In the genomic region with DNA sequence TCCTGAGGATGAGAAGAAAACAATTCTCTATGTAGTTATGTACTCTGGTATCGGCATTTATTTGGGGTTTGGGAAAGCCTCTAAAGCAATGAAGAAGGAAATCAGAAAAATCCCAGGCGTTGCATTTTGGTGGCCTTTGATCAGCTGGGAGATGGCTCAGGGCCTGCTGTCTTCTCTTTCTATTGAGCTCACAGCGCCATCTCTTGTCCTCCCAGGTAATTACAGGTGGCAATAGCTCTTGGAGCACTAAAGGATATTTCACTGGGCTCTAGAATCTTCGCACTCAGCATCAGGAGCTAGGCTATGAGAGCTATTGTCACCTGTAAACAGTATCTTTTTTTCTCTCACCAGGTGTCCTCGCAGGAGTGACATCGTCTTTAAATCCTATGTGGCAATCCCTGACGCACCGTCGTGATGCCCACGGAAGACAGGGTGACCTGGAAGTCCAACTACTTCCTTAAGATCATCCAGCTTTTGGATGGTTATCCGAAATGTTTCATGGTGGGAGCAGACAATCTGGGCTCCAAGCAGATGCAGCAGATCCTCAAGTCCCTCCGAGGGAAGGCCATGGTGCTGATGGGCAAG, we compare ENCODE assay signal across 8 cellular contexts.
DNase-seq lines count a peak whose midpoint lies in the region; FAIRE-seq and TF ChIP-seq lines count a peak whose summit lies in the region.

No MANE protein-coding gene starts in this region.

- no peaks in the 10 kb centered on the region for H3K4me1 ChIP-seq in SJCRH30
- peaks cover 0 to 3% (median 0%) of the 10 kb centered on the region in 4 donors for H3K4me1 ChIP-seq in liver (ENCODE audit: control insufficient read depth in 4 of 4, insufficient read depth in 4 of 4, low read length in 3 of 4)

- H3K27ac ChIP-seq in SJCRH30 (no peak overlapping the region), liver (ENCODE audit: low read depth in 1 of 2, low read length in 2 of 2) (no peak overlapping the region)

- DNase-seq in NK-92 treated with Interleukin-12 subunit alpha and Interleukin-12 subunit beta, amount 100 ng/mL, for 24 hours (lab: John Stamatoyannopoulos, UW): peak; percentile 12
- DNase-seq in NK-92 (lab: John Stamatoyannopoulos, UW; ENCODE audit: unreplicated experiment) (no peak), H54 (ENCODE audit: insufficient read length, low spot score) (peak; percentile 14), MG63 (peak; percentile 54), SJCRH30 (peak; percentile 26 to 65), dedifferentiated amniotic fluid mesenchymal stem cell (ENCODE audit: extremely low spot score) (peak; percentile 81), stromal cell of bone marrow (ENCODE audit: low read depth) (peak; percentile 72)

- TF ChIP-seq CTCF in liver (IDR thresholded peaks at IDR 0.05; ENCODE audit: low read depth, low read length, missing input control): peak; percentile 82

- H3K9ac ChIP-seq in liver (ENCODE audit: low read depth in 1 of 2, low read length in 2 of 2): no peak overlapping the region

- H3K4me3 ChIP-seq in MG63 (no peak overlapping the region), SJCRH30 (no peak overlapping the region), liver (ENCODE audit: low read depth in 1 of 3, low read length in 3 of 3) (no peak overlapping the region)

- H3K9me3 ChIP-seq in MG63 (no peaks in the 10 kb centered on the region), SJCRH30 (replicated peaks) (no peaks in the 10 kb centered on the region), liver (ENCODE audit: control insufficient read depth in 4 of 4, low read length in 3 of 4) (peaks cover 0 to 2% (median 0%) of the 10 kb centered on the region in 4 donors)

- 27% methylated on average over 12 of the region's 12 CpGs for WGBS in liver

- TF ChIP-seq RAD21 in liver (IDR thresholded peaks at IDR 0.05): peak; percentile 90 to 93

- H3K27me3 ChIP-seq in MG63 (no peaks in the 10 kb centered on the region), SJCRH30 (no peaks in the 10 kb centered on the region), liver (ENCODE audit: control insufficient read depth in 4 of 4, insufficient read depth in 4 of 4, low read length in 3 of 4) (peaks cover 0 to 2% (median 0%) of the 10 kb centered on the region in 4 donors)

- TF ChIP-seq POLR2A in H54 (IDR thresholded peaks at IDR 0.05; ENCODE audit: low read depth, low read length): no peak

- peak; percentile 27 for FAIRE-seq in H54 (lab: Jason Lieb, UNC)

- H3K36me3 ChIP-seq in MG63 (no peaks in the 10 kb centered on the region), SJCRH30 (no peaks in the 10 kb centered on the region), liver (ENCODE audit: control insufficient read depth in 4 of 4, insufficient read depth in 3 of 4, low read depth in 1 of 4, low read length in 3 of 4) (no peaks in the 10 kb centered on the region)

TF ChIP-seq in liver, 16 proteins besides CTCF, POLR2A, EP300 and RAD21:
- TF ChIP-seq HNF4A (conservative IDR thresholded peaks at IDR 0.05): peak in 1 of 2 donors; percentile 40
- TF ChIP-seq FOXA1 (IDR thresholded peaks at IDR 0.05): no peak
